2 cellular contexts compared by ENCODE assay signal in the genomic region with DNA sequence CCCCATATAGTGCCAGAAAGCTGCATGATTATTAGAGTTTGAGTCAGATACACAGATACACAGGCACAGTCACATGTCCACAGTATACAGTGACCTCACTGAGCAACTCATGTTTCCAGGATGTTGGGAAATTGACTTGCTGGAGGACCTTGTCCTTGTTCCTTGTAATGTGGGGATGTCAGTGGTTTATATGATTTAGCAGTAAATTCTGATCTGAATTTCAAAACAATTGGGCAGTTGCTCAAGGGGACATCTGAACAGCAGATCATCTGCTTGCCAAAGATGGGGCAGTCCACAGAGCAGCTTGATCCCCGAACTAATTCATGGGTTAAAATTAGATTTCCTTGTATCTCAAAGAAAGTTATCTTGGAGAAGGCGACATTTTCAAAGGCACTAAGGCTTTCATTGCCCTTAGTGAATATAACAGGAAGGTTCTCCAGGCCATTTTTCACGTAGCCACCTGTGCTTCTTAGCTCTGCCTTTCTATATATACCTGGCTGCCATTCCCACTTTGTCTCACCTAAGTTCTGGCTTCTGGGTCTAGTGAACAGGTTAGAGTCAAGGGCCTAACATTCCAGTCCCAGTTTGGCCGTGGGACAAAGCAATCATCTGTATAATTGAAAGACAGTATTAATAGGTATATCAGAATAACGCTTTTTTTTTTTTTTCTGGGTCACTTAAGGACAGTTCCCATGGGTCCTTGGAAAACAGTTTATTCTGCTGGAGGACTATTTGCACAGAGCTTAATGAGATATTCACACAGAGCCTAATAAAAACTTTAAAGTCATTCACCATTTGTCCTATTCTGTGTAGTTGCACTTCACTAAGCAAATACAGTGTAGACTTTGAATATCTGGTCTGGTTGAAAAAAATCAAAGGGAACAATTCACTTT.
TF ChIP-seq lines count a peak whose summit lies in the region.

No MANE protein-coding gene starts in this region.

TF ChIP-seq in K562, 482 proteins besides CTCF, POLR2A, EP300 and RAD21 (continued from another document and continues in another):
- TF ChIP-seq, protein P1, sequence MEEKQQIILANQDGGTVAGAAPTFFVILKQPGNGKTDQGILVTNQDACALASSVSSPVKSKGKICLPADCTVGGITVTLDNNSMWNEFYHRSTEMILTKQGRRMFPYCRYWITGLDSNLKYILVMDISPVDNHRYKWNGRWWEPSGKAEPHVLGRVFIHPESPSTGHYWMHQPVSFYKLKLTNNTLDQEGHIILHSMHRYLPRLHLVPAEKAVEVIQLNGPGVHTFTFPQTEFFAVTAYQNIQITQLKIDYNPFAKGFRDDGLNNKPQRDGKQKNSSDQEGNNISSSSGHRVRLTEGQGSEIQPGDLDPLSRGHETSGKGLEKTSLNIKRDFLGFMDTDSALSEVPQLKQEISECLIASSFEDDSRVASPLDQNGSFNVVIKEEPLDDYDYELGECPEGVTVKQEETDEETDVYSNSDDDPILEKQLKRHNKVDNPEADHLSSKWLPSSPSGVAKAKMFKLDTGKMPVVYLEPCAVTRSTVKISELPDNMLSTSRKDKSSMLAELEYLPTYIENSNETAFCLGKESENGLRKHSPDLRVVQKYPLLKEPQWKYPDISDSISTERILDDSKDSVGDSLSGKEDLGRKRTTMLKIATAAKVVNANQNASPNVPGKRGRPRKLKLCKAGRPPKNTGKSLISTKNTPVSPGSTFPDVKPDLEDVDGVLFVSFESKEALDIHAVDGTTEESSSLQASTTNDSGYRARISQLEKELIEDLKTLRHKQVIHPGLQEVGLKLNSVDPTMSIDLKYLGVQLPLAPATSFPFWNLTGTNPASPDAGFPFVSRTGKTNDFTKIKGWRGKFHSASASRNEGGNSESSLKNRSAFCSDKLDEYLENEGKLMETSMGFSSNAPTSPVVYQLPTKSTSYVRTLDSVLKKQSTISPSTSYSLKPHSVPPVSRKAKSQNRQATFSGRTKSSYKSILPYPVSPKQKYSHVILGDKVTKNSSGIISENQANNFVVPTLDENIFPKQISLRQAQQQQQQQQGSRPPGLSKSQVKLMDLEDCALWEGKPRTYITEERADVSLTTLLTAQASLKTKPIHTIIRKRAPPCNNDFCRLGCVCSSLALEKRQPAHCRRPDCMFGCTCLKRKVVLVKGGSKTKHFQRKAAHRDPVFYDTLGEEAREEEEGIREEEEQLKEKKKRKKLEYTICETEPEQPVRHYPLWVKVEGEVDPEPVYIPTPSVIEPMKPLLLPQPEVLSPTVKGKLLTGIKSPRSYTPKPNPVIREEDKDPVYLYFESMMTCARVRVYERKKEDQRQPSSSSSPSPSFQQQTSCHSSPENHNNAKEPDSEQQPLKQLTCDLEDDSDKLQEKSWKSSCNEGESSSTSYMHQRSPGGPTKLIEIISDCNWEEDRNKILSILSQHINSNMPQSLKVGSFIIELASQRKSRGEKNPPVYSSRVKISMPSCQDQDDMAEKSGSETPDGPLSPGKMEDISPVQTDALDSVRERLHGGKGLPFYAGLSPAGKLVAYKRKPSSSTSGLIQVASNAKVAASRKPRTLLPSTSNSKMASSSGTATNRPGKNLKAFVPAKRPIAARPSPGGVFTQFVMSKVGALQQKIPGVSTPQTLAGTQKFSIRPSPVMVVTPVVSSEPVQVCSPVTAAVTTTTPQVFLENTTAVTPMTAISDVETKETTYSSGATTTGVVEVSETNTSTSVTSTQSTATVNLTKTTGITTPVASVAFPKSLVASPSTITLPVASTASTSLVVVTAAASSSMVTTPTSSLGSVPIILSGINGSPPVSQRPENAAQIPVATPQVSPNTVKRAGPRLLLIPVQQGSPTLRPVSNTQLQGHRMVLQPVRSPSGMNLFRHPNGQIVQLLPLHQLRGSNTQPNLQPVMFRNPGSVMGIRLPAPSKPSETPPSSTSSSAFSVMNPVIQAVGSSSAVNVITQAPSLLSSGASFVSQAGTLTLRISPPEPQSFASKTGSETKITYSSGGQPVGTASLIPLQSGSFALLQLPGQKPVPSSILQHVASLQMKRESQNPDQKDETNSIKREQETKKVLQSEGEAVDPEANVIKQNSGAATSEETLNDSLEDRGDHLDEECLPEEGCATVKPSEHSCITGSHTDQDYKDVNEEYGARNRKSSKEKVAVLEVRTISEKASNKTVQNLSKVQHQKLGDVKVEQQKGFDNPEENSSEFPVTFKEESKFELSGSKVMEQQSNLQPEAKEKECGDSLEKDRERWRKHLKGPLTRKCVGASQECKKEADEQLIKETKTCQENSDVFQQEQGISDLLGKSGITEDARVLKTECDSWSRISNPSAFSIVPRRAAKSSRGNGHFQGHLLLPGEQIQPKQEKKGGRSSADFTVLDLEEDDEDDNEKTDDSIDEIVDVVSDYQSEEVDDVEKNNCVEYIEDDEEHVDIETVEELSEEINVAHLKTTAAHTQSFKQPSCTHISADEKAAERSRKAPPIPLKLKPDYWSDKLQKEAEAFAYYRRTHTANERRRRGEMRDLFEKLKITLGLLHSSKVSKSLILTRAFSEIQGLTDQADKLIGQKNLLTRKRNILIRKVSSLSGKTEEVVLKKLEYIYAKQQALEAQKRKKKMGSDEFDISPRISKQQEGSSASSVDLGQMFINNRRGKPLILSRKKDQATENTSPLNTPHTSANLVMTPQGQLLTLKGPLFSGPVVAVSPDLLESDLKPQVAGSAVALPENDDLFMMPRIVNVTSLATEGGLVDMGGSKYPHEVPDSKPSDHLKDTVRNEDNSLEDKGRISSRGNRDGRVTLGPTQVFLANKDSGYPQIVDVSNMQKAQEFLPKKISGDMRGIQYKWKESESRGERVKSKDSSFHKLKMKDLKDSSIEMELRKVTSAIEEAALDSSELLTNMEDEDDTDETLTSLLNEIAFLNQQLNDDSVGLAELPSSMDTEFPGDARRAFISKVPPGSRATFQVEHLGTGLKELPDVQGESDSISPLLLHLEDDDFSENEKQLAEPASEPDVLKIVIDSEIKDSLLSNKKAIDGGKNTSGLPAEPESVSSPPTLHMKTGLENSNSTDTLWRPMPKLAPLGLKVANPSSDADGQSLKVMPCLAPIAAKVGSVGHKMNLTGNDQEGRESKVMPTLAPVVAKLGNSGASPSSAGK (IDR thresholded peaks at IDR 0.05) = no peak
- TF ChIP-seq ZNF551 (CRISPR knock-in tag; IDR thresholded peaks at IDR 0.05) (no peak), SMARCA4 (IDR thresholded peaks at IDR 0.05) (no peak), ERF (CRISPR knock-in tag; IDR thresholded peaks at IDR 0.05) (no peak), ZNF175 (CRISPR knock-in tag; IDR thresholded peaks at IDR 0.05; ENCODE audit: low read depth) (no peak), POLR2G (IDR thresholded peaks at IDR 0.05; ENCODE audit: low read depth, low read length) (no peak), ZNF778 (CRISPR knock-in tag; IDR thresholded peaks at IDR 0.05) (no peak), RBM34 (IDR thresholded peaks at IDR 0.05; ENCODE audit: borderline replicate concordance, insufficient read depth, low read length) (no peak)
- TF ChIP-seq, protein P2, sequence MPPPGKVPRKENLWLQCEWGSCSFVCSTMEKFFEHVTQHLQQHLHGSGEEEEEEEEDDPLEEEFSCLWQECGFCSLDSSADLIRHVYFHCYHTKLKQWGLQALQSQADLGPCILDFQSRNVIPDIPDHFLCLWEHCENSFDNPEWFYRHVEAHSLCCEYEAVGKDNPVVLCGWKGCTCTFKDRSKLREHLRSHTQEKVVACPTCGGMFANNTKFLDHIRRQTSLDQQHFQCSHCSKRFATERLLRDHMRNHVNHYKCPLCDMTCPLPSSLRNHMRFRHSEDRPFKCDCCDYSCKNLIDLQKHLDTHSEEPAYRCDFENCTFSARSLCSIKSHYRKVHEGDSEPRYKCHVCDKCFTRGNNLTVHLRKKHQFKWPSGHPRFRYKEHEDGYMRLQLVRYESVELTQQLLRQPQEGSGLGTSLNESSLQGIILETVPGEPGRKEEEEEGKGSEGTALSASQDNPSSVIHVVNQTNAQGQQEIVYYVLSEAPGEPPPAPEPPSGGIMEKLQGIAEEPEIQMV (tag; conservative IDR thresholded peaks at IDR 0.05; ENCODE audit: low read depth) = no peak
- TF ChIP-seq, protein P3, sequence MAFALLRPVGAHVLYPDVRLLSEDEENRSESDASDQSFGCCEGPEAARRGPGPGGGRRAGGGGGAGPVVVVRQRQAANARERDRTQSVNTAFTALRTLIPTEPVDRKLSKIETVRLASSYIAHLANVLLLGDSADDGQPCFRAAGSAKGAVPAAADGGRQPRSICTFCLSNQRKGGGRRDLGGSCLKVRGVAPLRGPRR (CRISPR knock-in tag; IDR thresholded peaks at IDR 0.05) = no peak

TF ChIP-seq in HepG2, 621 proteins besides CTCF, POLR2A, EP300 and RAD21 (continued from another document and continues in another):
- TF ChIP-seq MAZ (IDR thresholded peaks at IDR 0.05; ENCODE audit: borderline replicate concordance, low read depth, low read length) (no peak), MAZ (CRISPR knock-in tag; IDR thresholded peaks at IDR 0.05; ENCODE audit: low read depth) (no peak), ZNF160 (CRISPR knock-in tag; IDR thresholded peaks at IDR 0.05) (no peak), CENPX (CRISPR knock-in tag; IDR thresholded peaks at IDR 0.05) (no peak), ARNT2 (CRISPR knock-in tag; IDR thresholded peaks at IDR 0.05; ENCODE audit: low read depth) (no peak; the same call in none of the 2 replicates), ZNF720 (CRISPR knock-in tag; IDR thresholded peaks at IDR 0.05) (no peak), MATR3 (CRISPR knock-in tag; IDR thresholded peaks at IDR 0.05) (no peak), ZNF879 (CRISPR knock-in tag; IDR thresholded peaks at IDR 0.05) (no peak), ZNF530 (CRISPR knock-in tag; IDR thresholded peaks at IDR 0.05; ENCODE audit: low read depth) (no peak), ZNF12 (CRISPR knock-in tag; IDR thresholded peaks at IDR 0.05) (peak; percentile 73), EED (CRISPR knock-in tag; IDR thresholded peaks at IDR 0.05) (no peak), NFE2L1 (CRISPR knock-in tag; IDR thresholded peaks at IDR 0.05; ENCODE audit: borderline replicate concordance) (no peak), SIN3A (IDR thresholded peaks at IDR 0.05; ENCODE audit: borderline replicate concordance, low read depth, low read length) (no peak), FOXK2 (IDR thresholded peaks at IDR 0.05) (peak; percentile 89), TSC22D2 (CRISPR knock-in tag; IDR thresholded peaks at IDR 0.05; ENCODE audit: borderline replicate concordance) (no peak), ARNT (IDR thresholded peaks at IDR 0.05) (no peak)
- TF ChIP-seq, protein P4, sequence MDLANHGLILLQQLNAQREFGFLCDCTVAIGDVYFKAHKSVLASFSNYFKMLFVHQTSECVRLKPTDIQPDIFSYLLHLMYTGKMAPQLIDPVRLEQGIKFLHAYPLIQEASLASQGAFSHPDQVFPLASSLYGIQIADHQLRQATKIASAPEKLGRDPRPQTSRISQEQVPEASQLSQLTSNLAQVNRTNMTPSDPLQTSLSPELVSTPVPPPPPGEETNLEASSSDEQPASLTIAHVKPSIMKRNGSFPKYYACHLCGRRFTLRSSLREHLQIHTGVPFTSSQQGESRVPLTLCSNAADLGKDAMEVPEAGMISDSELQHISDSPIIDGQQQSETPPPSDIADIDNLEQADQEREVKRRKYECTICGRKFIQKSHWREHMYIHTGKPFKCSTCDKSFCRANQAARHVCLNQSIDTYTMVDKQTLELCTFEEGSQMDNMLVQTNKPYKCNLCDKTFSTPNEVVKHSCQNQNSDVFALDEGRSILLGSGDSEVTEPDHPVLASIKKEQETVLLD (CRISPR knock-in tag; IDR thresholded peaks at IDR 0.05; ENCODE audit: low read depth) = no peak
- TF ChIP-seq, protein P5, sequence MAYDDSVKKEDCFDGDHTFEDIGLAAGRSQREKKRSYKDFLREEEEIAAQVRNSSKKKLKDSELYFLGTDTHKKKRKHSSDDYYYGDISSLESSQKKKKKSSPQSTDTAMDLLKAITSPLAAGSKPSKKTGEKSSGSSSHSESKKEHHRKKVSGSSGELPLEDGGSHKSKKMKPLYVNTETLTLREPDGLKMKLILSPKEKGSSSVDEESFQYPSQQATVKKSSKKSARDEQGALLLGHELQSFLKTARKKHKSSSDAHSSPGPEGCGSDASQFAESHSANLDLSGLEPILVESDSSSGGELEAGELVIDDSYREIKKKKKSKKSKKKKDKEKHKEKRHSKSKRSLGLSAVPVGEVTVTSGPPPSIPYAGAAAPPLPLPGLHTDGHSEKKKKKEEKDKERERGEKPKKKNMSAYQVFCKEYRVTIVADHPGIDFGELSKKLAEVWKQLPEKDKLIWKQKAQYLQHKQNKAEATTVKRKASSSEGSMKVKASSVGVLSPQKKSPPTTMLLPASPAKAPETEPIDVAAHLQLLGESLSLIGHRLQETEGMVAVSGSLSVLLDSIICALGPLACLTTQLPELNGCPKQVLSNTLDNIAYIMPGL (CRISPR knock-in tag; IDR thresholded peaks at IDR 0.05; ENCODE audit: borderline replicate concordance in 1 of 2, low read depth in 1 of 2) = peak in 1 of 2 experiments; percentile 62; a peak in 1 of 4 replicates
- TF ChIP-seq, protein P6, sequence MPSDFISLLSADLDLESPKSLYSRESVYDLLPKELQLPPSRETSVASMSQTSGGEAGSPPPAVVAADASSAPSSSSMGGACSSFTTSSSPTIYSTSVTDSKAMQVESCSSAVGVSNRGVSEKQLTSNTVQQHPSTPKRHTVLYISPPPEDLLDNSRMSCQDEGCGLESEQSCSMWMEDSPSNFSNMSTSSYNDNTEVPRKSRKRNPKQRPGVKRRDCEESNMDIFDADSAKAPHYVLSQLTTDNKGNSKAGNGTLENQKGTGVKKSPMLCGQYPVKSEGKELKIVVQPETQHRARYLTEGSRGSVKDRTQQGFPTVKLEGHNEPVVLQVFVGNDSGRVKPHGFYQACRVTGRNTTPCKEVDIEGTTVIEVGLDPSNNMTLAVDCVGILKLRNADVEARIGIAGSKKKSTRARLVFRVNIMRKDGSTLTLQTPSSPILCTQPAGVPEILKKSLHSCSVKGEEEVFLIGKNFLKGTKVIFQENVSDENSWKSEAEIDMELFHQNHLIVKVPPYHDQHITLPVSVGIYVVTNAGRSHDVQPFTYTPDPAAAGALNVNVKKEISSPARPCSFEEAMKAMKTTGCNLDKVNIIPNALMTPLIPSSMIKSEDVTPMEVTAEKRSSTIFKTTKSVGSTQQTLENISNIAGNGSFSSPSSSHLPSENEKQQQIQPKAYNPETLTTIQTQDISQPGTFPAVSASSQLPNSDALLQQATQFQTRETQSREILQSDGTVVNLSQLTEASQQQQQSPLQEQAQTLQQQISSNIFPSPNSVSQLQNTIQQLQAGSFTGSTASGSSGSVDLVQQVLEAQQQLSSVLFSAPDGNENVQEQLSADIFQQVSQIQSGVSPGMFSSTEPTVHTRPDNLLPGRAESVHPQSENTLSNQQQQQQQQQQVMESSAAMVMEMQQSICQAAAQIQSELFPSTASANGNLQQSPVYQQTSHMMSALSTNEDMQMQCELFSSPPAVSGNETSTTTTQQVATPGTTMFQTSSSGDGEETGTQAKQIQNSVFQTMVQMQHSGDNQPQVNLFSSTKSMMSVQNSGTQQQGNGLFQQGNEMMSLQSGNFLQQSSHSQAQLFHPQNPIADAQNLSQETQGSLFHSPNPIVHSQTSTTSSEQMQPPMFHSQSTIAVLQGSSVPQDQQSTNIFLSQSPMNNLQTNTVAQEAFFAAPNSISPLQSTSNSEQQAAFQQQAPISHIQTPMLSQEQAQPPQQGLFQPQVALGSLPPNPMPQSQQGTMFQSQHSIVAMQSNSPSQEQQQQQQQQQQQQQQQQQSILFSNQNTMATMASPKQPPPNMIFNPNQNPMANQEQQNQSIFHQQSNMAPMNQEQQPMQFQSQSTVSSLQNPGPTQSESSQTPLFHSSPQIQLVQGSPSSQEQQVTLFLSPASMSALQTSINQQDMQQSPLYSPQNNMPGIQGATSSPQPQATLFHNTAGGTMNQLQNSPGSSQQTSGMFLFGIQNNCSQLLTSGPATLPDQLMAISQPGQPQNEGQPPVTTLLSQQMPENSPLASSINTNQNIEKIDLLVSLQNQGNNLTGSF (CRISPR knock-in tag; IDR thresholded peaks at IDR 0.05) = no peak
- TF ChIP-seq, protein P7, sequence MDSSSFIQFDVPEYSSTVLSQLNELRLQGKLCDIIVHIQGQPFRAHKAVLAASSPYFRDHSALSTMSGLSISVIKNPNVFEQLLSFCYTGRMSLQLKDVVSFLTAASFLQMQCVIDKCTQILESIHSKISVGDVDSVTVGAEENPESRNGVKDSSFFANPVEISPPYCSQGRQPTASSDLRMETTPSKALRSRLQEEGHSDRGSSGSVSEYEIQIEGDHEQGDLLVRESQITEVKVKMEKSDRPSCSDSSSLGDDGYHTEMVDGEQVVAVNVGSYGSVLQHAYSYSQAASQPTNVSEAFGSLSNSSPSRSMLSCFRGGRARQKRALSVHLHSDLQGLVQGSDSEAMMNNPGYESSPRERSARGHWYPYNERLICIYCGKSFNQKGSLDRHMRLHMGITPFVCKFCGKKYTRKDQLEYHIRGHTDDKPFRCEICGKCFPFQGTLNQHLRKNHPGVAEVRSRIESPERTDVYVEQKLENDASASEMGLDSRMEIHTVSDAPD (CRISPR knock-in tag; IDR thresholded peaks at IDR 0.05) = peak; percentile 70
